Comparison of ENCODE assay signal across 18 cellular contexts in the genomic region with DNA sequence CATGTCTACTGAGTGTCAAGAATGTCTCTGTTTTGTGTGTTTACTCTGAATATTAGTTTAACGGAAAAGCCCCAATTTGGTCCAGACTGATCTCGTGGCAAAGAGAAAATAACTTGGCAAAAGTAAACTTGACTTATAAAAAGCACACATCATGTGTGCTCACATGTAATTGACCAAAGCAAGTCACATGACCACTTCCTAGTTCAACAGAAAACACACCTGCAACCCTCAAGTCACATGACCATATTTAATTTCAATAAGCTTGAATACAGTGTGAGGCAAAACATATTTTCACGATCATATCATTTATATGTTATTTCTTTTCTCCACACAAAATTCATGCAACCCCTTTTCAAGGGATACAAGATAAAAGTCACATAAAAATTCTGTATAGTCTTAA.
A peak's percentile ranks its signal among the peaks of the same experiment; 100 is the strongest.
DNase-seq lines count a peak whose midpoint lies in the region; ATAC-seq, FAIRE-seq and TF ChIP-seq lines count a peak whose summit lies in the region.
"Had no signal": no experiment of that assay in that cellular context is flagged by ENCODE, and none has a peak within 500 bp of the region (broad histone marks: within the 10 kb centered on the region; RNA-seq: fewer than 3 reads in every experiment).

No MANE protein-coding gene starts in this region.

- H3K4me1 ChIP-seq in HepG2 (ENCODE audit: insufficient read depth, low read length) (no peaks in the 10 kb centered on the region), right lobe of liver (no peaks in the 10 kb centered on the region), MM.1S (ENCODE audit: low read length) (peaks cover 28% of the 10 kb centered on the region), adipocyte (ENCODE audit: control insufficient read depth, insufficient read depth, low read length) (peaks cover 62% of the 10 kb centered on the region)
- H3K4me1 ChIP-seq: BE2C had no signal

- H3K9ac ChIP-seq in HepG2 (ENCODE audit: insufficient read depth, low read depth, low read length) (no peak overlapping the region), MM.1S (ENCODE audit: low read length) (no peak overlapping the region; the same call in 1 of the 2 replicates), adipocyte (ENCODE audit: low read length) (peak overlapping the region; percentile 27)

- no peaks in the 10 kb centered on the region for H3K79me2 ChIP-seq in HepG2 (ENCODE audit: insufficient read depth, low read length)
- no peaks in the 10 kb centered on the region for H3K79me2 ChIP-seq in MM.1S (ENCODE audit: low read length)

- in situ Hi-C loops in HepG2 (cut with HindIII; ENCODE audit: extremely low pct_ligation_motif_present, low pct_unique_long_range_greater_than_20kb): no loop called here

- H2AFZ ChIP-seq in HepG2 (ENCODE audit: low read length) (no peak overlapping the region), MM.1S (ENCODE audit: low read length) (no peak overlapping the region)

- TF ChIP-seq RAD21 in HepG2 (CRISPR knock-in tag; IDR thresholded peaks at IDR 0.05): no peak

- H3K27me3 ChIP-seq in HepG2 (ENCODE audit: control insufficient read depth in 1 of 2, insufficient read depth in 2 of 2, low read length in 2 of 2): no peaks in the 10 kb centered on the region
- no peaks in the 10 kb centered on the region for H3K27me3 ChIP-seq in right lobe of liver
- 0 out of 2 replicates have a peak, but pooled peaks cover 4% of the 10 kb centered on the region for H3K27me3 ChIP-seq in MM.1S (replicated peaks; ENCODE audit: insufficient read depth, low read length)
- H3K27me3 ChIP-seq in adipocyte (replicated peaks; ENCODE audit: control insufficient read depth, insufficient read depth, low read length): no peaks in the 10 kb centered on the region
- H3K27me3 ChIP-seq: BE2C had no signal

- WGBS in HepG2 (ENCODE audit: low lambda C conversion rate): 0% methylated on average over 3 of the region's 3 CpGs
- WGBS in right lobe of liver (ENCODE audit: insufficient coverage, low coverage, low lambda C conversion rate, missing lambda C conversion rate): 43% methylated on average over 3 of the region's 3 CpGs

- H3F3A ChIP-seq in MM.1S (ENCODE audit: insufficient read depth, low read length): peaks cover 34% of the 10 kb centered on the region

- no peak for FAIRE-seq in HepG2 (lab: Jason Lieb, UNC)
- FAIRE-seq: D721Med, GM19239 had no signal

- no TSS peak for BruUV-seq in HepG2 (replicated peaks; lab: Mats Ljungman, UMichigan)

- DNase-seq in HepG2 (ENCODE audit: low spot score): no peak
- no peak for DNase-seq in right lobe of liver
- DNase-seq in MM.1S: peak; percentile 67
- DNase-seq in adipocyte (ENCODE audit: low read depth): no peak
- no peak for DNase-seq in SKM-1 (lab: John Stamatoyannopoulos, UW; ENCODE audit: unreplicated experiment)
- DNase-seq in NCI-H69 (lab: John Stamatoyannopoulos, UW): no peak
- DNase-seq in HK-2 (ENCODE audit: unreplicated experiment): no peak
- DNase-seq: BE2C; CD4-positive, alpha-beta memory T cell; COR-L47; DMS153; DMS79 treated with DMSO at 0.1 percent for 48 hours; EL; GOT3 had no signal

- H3K9me2 ChIP-seq in MM.1S (replicated peaks; ENCODE audit: insufficient read depth, low read length): no peaks in the 10 kb centered on the region

- TF ChIP-seq POLR2A in HepG2 (IDR thresholded peaks at IDR 0.05; ENCODE audit: insufficient read depth in 1 of 2, low read depth in 2 of 2, low read length in 2 of 2) (no peak), right lobe of liver (IDR thresholded peaks at IDR 0.05) (no peak)

- TF ChIP-seq EP300 in HepG2 (IDR thresholded peaks at IDR 0.05; ENCODE audit: low read depth in 2 of 2, low read length in 2 of 2) (no peak), HepG2 (CRISPR knock-in tag; IDR thresholded peaks at IDR 0.05; ENCODE audit: borderline replicate concordance) (no peak)

- POLR2A ChIA-PET in HepG2 (lab: Yijun Ruan, JAX): no interaction called here

- intact Hi-C loops in HepG2 (cut with micrococcal nuclease; ENCODE audit: unreplicated experiment) (no loop called here), right lobe of liver (cut with DNase I) (no loop called here)

- TF ChIP-seq CTCF in HepG2 (CRISPR knock-in tag; IDR thresholded peaks at IDR 0.05): no peak
- no peak for TF ChIP-seq CTCF in right lobe of liver (IDR thresholded peaks at IDR 0.05)
- no peak for TF ChIP-seq CTCF in MM.1S (IDR thresholded peaks at IDR 0.05; ENCODE audit: low read length)

- CTCF ChIA-PET in HepG2 (lab: Yijun Ruan, JAX; ENCODE audit: low intra/inter-chr PET ratio, low total read pairs): no interaction called here

- H3K4me3 ChIP-seq in HepG2 (replicated peaks in 1 of 3; ENCODE audit: insufficient read depth in 1 of 3, low read depth in 2 of 3, low read length in 3 of 3): no peak overlapping the region
- H3K4me3 ChIP-seq in right lobe of liver: no peak overlapping the region
- peak overlapping the region; percentile 31 for H3K4me3 ChIP-seq in MM.1S (ENCODE audit: low read length)
- no peak overlapping the region for H3K4me3 ChIP-seq in adipocyte (ENCODE audit: low read length)
- H3K4me3 ChIP-seq: HAP-1 had no signal

- H3K4me2 ChIP-seq in HepG2 (ENCODE audit: low read depth, low read length) (no peak overlapping the region), MM.1S (ENCODE audit: low read depth, low read length) (peak overlapping the region; percentile 51)

- H3K27ac ChIP-seq in HepG2 (ENCODE audit: extremely low read length, insufficient read depth, low read length): no peak overlapping the region
- H3K27ac ChIP-seq in right lobe of liver: no peak overlapping the region
- H3K27ac ChIP-seq in MM.1S (ENCODE audit: low read length): peak overlapping the region; percentile 85
- H3K27ac ChIP-seq: C4-2B had no signal

- peaks cover 54% of the 10 kb centered on the region for H3K9me3 ChIP-seq in HepG2 (ENCODE audit: low read length)
- no peaks in the 10 kb centered on the region for H3K9me3 ChIP-seq in right lobe of liver
- H3K9me3 ChIP-seq in MM.1S (replicated peaks; ENCODE audit: insufficient read depth, low read length): no peaks in the 10 kb centered on the region
- no peaks in the 10 kb centered on the region for H3K9me3 ChIP-seq in adipocyte (ENCODE audit: control insufficient read depth, low read length)
- H3K9me3 ChIP-seq: BE2C, HAP-1 had no signal

- H4K20me1 ChIP-seq in HepG2 (ENCODE audit: insufficient read depth, low read length): no peaks in the 10 kb centered on the region
- H4K20me1 ChIP-seq in MM.1S (ENCODE audit: insufficient read depth, low read length): no peaks in the 10 kb centered on the region

- H3K36me3 ChIP-seq in HepG2 (replicated peaks in 1 of 2; ENCODE audit: control insufficient read depth in 1 of 2, insufficient read depth in 2 of 2, low read length in 2 of 2) (no peaks in the 10 kb centered on the region), right lobe of liver (no peaks in the 10 kb centered on the region), MM.1S (replicated peaks; ENCODE audit: insufficient read depth, low read length) (no peaks in the 10 kb centered on the region), adipocyte (ENCODE audit: control insufficient read depth, insufficient read depth, low read length, severe bottlenecking) (no peaks in the 10 kb centered on the region)
- H3K36me3 ChIP-seq: BE2C, HAP-1 had no signal

- ATAC-seq in HepG2 (no peak), right lobe of liver (no peak)

TF ChIP-seq in HepG2, 621 proteins besides CTCF, POLR2A, EP300 and RAD21:
- no peak for TF ChIP-seq ZNF746 (CRISPR knock-in tag; IDR thresholded peaks at IDR 0.05)
- TF ChIP-seq ARNTL (CRISPR knock-in tag; IDR thresholded peaks at IDR 0.05): no peak
- TF ChIP-seq, protein P1, sequence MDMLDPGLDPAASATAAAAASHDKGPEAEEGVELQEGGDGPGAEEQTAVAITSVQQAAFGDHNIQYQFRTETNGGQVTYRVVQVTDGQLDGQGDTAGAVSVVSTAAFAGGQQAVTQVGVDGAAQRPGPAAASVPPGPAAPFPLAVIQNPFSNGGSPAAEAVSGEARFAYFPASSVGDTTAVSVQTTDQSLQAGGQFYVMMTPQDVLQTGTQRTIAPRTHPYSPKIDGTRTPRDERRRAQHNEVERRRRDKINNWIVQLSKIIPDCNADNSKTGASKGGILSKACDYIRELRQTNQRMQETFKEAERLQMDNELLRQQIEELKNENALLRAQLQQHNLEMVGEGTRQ (IDR thresholded peaks at IDR 0.05; ENCODE audit: low read depth, low read length): peak; percentile 61
- TF ChIP-seq, protein P1 (CRISPR knock-in tag; IDR thresholded peaks at IDR 0.05; ENCODE audit: borderline replicate concordance): no peak
TF ChIP-seq in HepG2: peak in this region for 1.
